Comparison of ENCODE assay signal across 16 cellular contexts in genomic region chr17:48540213-48540612, GRCh38. TPM values are rescaled to one million over a fixed set of nuclear protein-coding genes. Genes with fewer than 3 reads are reported as not detected.
DNase-seq lines count a peak whose midpoint lies in the region; ATAC-seq, FAIRE-seq and TF ChIP-seq lines count a peak whose summit lies in the region.
"Had no signal": no experiment of that assay in that cellular context is flagged by ENCODE, and none has a peak within 500 bp of the region (broad histone marks: within the 10 kb centered on the region; RNA-seq: fewer than 3 reads in every experiment).

No MANE protein-coding gene starts in this region.

- H3K27ac Mint-ChIP-seq in CD4-positive, CD25-positive, alpha-beta regulatory T cell = peak overlapping the region; percentile 55 to 86 (median 64)
- H3K27ac Mint-ChIP-seq in natural killer cell = peak overlapping the region; percentile 41 to 99
- no peak overlapping the region for H3K27ac Mint-ChIP-seq in stimulated activated naive B cell treated with anti-CD40 and anti-IgM and Interleukin-4, amounts not matched to agents 10 μg/mL and 1 μg/mL and 100 μg/mL, for 72 hours

- POLR2A ChIA-PET in endothelial cell of umbilical vein (lab: Charles Lee) = interaction anchor here (1.0 kb wide), 1 partner anchor 252 kb away, joined by 3 read pairs; no protein-coding TSS in a partner anchor

- H2AFZ ChIP-seq in endothelial cell of umbilical vein (ENCODE audit: low read depth, low read length) = no peak overlapping the region

- no peaks in the 10 kb centered on the region for H3K9me1 ChIP-seq in endothelial cell of umbilical vein (replicated peaks; ENCODE audit: control insufficient read depth, extremely low read depth, insufficient read depth, low read length)

- H3K4me1 Mint-ChIP-seq in CD4-positive, CD25-positive, alpha-beta regulatory T cell = peaks cover 4 to 32% (median 9%) of the 10 kb centered on the region in 4 donors
- H3K4me1 Mint-ChIP-seq in natural killer cell = peaks cover 43 to 46% of the 10 kb centered on the region in 2 donors
- H3K4me1 Mint-ChIP-seq in stimulated activated naive B cell treated with anti-CD40 and anti-IgM and Interleukin-4, amounts not matched to agents 10 μg/mL and 1 μg/mL and 100 μg/mL, for 72 hours = peaks cover 21 to 38% of the 10 kb centered on the region in 2 donors

- no TSS peak for BruUV-seq in endothelial cell of umbilical vein (replicated peaks; lab: Mats Ljungman, UMichigan)

- intact Hi-C loops in endothelial cell of umbilical vein (cut with micrococcal nuclease) (no loop called here), natural killer cell (cut with micrococcal nuclease) (no loop called here), posterior vena cava (cut with DNase I) (loop anchor here in 1 of 2 donors (5.0 kb wide), 1 partner anchor 48 kb away; no protein-coding TSS in a partner anchor), body of pancreas (cut with DNase I) (no loop called here)

- peaks cover 35% of the 10 kb centered on the region for H3K79me2 ChIP-seq in endothelial cell of umbilical vein (ENCODE audit: control insufficient read depth, insufficient read depth, low read length)

- no peaks in the 10 kb centered on the region for H3K27me3 ChIP-seq in CD4-positive, CD25-positive, alpha-beta regulatory T cell (ENCODE audit: control insufficient read depth, insufficient read depth, low read length)
- H3K27me3 ChIP-seq in endothelial cell of umbilical vein (ENCODE audit: control insufficient read depth in 2 of 2, insufficient read depth in 2 of 2, low read length in 2 of 2) (no peaks in the 10 kb centered on the region), body of pancreas (peaks cover 0 to 24% of the 10 kb centered on the region in 2 donors)
- H3K27me3 ChIP-seq: colonic mucosa had no signal

- peak overlapping the region; percentile 11 to 75 (median 67) for H3K4me3 Mint-ChIP-seq in CD4-positive, CD25-positive, alpha-beta regulatory T cell
- H3K4me3 Mint-ChIP-seq in natural killer cell = peak overlapping the region; percentile 57
- no peak overlapping the region for H3K4me3 Mint-ChIP-seq in stimulated activated naive B cell treated with anti-CD40 and anti-IgM and Interleukin-4, amounts not matched to agents 10 μg/mL and 1 μg/mL and 100 μg/mL, for 72 hours

- no peak overlapping the region for H3K9ac ChIP-seq in endothelial cell of umbilical vein (replicated peaks; ENCODE audit: extremely low read depth, insufficient read depth, low read length)

- no peak for ATAC-seq in CD4-positive, CD25-positive, alpha-beta regulatory T cell (ENCODE audit: low read depth in 2 of 2)
- ATAC-seq in natural killer cell (no peak), body of pancreas (no peak)
- ATAC-seq in stimulated activated naive B cell treated with anti-CD40 and anti-IgM and Interleukin-4, amounts not matched to agents 10 μg/mL and 1 μg/mL and 100 μg/mL, for 72 hours (replicated peaks) = no peak
- ATAC-seq: GM12878, HepG2 had no signal

- no peaks in the 10 kb centered on the region for H3K9me3 ChIP-seq in CD4-positive, CD25-positive, alpha-beta regulatory T cell (ENCODE audit: control insufficient read depth in 2 of 2, low read length in 2 of 2)
- H3K9me3 ChIP-seq in endothelial cell of umbilical vein (replicated peaks; ENCODE audit: control insufficient read depth, insufficient read depth, low read length) (no peaks in the 10 kb centered on the region), body of pancreas (no peaks in the 10 kb centered on the region)
- H3K9me3 ChIP-seq: colonic mucosa had no signal

- H3K4me3 ChIP-seq in CD4-positive, CD25-positive, alpha-beta regulatory T cell (ENCODE audit: low read depth, low read length) = peak overlapping the region; percentile 80
- no peak overlapping the region for H3K4me3 ChIP-seq in endothelial cell of umbilical vein (replicated peaks in 1 of 3; ENCODE audit: insufficient read depth in 1 of 3, low read depth in 1 of 3, low read length in 3 of 3)
- no peak overlapping the region for H3K4me3 ChIP-seq in body of pancreas
- H3K4me3 ChIP-seq: colonic mucosa, lung had no signal

- dilution Hi-C loops in endothelial cell of umbilical vein (cut with MboI; ENCODE audit: extremely low pct_ligation_motif_present, low sequenced_read_pairs) = no loop called here

- TF ChIP-seq CTCF in endothelial cell of umbilical vein (IDR thresholded peaks at IDR 0.05; ENCODE audit: extremely low read depth in 1 of 2, insufficient read depth in 1 of 2, low read depth in 1 of 2, low read length in 2 of 2) (no peak), natural killer cell (IDR thresholded peaks at IDR 0.05) (no peak), body of pancreas (IDR thresholded peaks at IDR 0.05) (no peak)

- CTCF ChIA-PET in endothelial cell of umbilical vein (lab: Charles Lee) = interaction anchor here (1.1 to 3.9 kb wide), 2 partner anchors 34 to 204 kb away, joined by 3 to 14 read pairs; no protein-coding TSS in a partner anchor

- no peaks in the 10 kb centered on the region for H3K9me3 Mint-ChIP-seq in CD4-positive, CD25-positive, alpha-beta regulatory T cell
- H3K9me3 Mint-ChIP-seq in natural killer cell = no peaks in the 10 kb centered on the region
- H3K9me3 Mint-ChIP-seq in stimulated activated naive B cell treated with anti-CD40 and anti-IgM and Interleukin-4, amounts not matched to agents 10 μg/mL and 1 μg/mL and 100 μg/mL, for 72 hours = no peaks in the 10 kb centered on the region

- peaks cover 42% of the 10 kb centered on the region for H3K27me3 Mint-ChIP-seq in CD4-positive, CD25-positive, alpha-beta regulatory T cell
- H3K27me3 Mint-ChIP-seq in natural killer cell (ENCODE audit: low read depth in 2 of 2) = peaks cover 0 to 24% of the 10 kb centered on the region in 2 donors
- H3K27me3 Mint-ChIP-seq in stimulated activated naive B cell treated with anti-CD40 and anti-IgM and Interleukin-4, amounts not matched to agents 10 μg/mL and 1 μg/mL and 100 μg/mL, for 72 hours = peaks cover 55 to 62% of the 10 kb centered on the region in 2 donors

- 91 to 100% methylated on average over 1 of the region's 1 CpG for WGBS in body of pancreas, 2 donors

- no peaks in the 10 kb centered on the region for H3K36me3 ChIP-seq in CD4-positive, CD25-positive, alpha-beta regulatory T cell (ENCODE audit: control insufficient read depth, insufficient read depth, low read length)
- H3K36me3 ChIP-seq in endothelial cell of umbilical vein (ENCODE audit: control insufficient read depth in 2 of 2, extremely low read depth in 1 of 2, insufficient read depth in 2 of 2, low read length in 2 of 2) (no peaks in the 10 kb centered on the region), body of pancreas (replicated peaks in 1 of 2; ENCODE audit: insufficient read depth in 1 of 2, low read depth in 2 of 2) (no peaks in the 10 kb centered on the region)
- H3K36me3 ChIP-seq: colonic mucosa had no signal

- no peak for TF ChIP-seq POLR2A in H54 (IDR thresholded peaks at IDR 0.05; ENCODE audit: low read depth, low read length)
- no peak for TF ChIP-seq POLR2A in endothelial cell of umbilical vein (IDR thresholded peaks at IDR 0.05; ENCODE audit: low read depth, low read length)
- no peak for TF ChIP-seq POLR2A in body of pancreas (IDR thresholded peaks at IDR 0.05)

- H3K27ac ChIP-seq in CD4-positive, CD25-positive, alpha-beta regulatory T cell (ENCODE audit: insufficient read depth, low read length, poor library complexity, severe bottlenecking) = peak overlapping the region; percentile 86
- H3K27ac ChIP-seq in endothelial cell of umbilical vein (ENCODE audit: insufficient read depth, low read depth, low read length) = no peak overlapping the region
- H3K27ac ChIP-seq in body of pancreas = no peak overlapping the region

- no peak overlapping the region for H3K4me2 ChIP-seq in endothelial cell of umbilical vein (ENCODE audit: insufficient read depth, low read length)

- peaks cover 11% of the 10 kb centered on the region for H3K36me3 Mint-ChIP-seq in CD4-positive, CD25-positive, alpha-beta regulatory T cell
- H3K36me3 Mint-ChIP-seq in natural killer cell = peaks cover 7% of the 10 kb centered on the region
- H3K36me3 Mint-ChIP-seq in stimulated activated naive B cell treated with anti-CD40 and anti-IgM and Interleukin-4, amounts not matched to agents 10 μg/mL and 1 μg/mL and 100 μg/mL, for 72 hours = peaks cover 2 to 7% of the 10 kb centered on the region in 2 donors

- no peaks in the 10 kb centered on the region for H4K20me1 ChIP-seq in endothelial cell of umbilical vein (replicated peaks; ENCODE audit: control insufficient read depth, extremely low read depth, insufficient read depth, low read length)

- no peak for DNase-seq in CD4-positive, CD25-positive, alpha-beta regulatory T cell
- no peak for DNase-seq in H54 (ENCODE audit: insufficient read length, low spot score)
- DNase-seq in endothelial cell of umbilical vein (ENCODE audit: low read depth, low spot score) = no peak
- no peak for DNase-seq in natural killer cell
- DNase-seq in stimulated activated naive B cell treated with anti-CD40 and anti-IgM and Interleukin-4, amounts not matched to agents 10 μg/mL and 1 μg/mL and 100 μg/mL, for 72 hours = no peak
- no peak for DNase-seq in C1 segment of cervical spinal cord (lab: John Stamatoyannopoulos, UW)
- no peak for DNase-seq in posterior vena cava (ENCODE audit: low spot score)
- DNase-seq in body of pancreas = no peak
- DNase-seq: activated CD4-positive, alpha-beta T cell treated with anti-CD3 and anti-CD28 coated beads for 4 hours; activated gamma-delta T cell; colonic mucosa; NCI-H1048 had no signal

- FAIRE-seq in H54 (lab: Jason Lieb, UNC) (peak; percentile 23), endothelial cell of umbilical vein (lab: Jason Lieb, UNC) (peak; percentile 50)
- FAIRE-seq: GM12878, HepG2 had no signal

- peaks cover 25% of the 10 kb centered on the region for H3K4me1 ChIP-seq in CD4-positive, CD25-positive, alpha-beta regulatory T cell (ENCODE audit: control insufficient read depth, insufficient read depth, low read length, poor library complexity, severe bottlenecking)
- H3K4me1 ChIP-seq in endothelial cell of umbilical vein (ENCODE audit: control insufficient read depth, extremely low read depth, insufficient read depth, low read length) (peaks cover 12% of the 10 kb centered on the region), body of pancreas (peaks cover 18% of the 10 kb centered on the region)
- H3K4me1 ChIP-seq: colonic mucosa had no signal

RNA-seq across cellular contexts. Expression of gene HOXB2, which starts 4.7 kb away (rescaled TPM):
- 19.1 TPM for total RNA-seq in CD4-positive, CD25-positive, alpha-beta regulatory T cell
- 10 to 100 TPM; 27.1 to 42.4 (median 32.4) TPM for polyA plus RNA-seq in CD4-positive, CD25-positive, alpha-beta regulatory T cell
- total RNA-seq in endothelial cell of umbilical vein (21.5 and 23.3 TPM in 2 replicates), natural killer cell (10 to 100 TPM; 21.6 to 30.5 (median 24.7) TPM), posterior vena cava (10 to 100 TPM; 18.9 to 22.3 TPM), body of pancreas (10 to 100 TPM; 13.7 to 32.3 TPM)
- polyA plus RNA-seq in endothelial cell of umbilical vein = 14.1 and 16.8 TPM in 2 replicates
- 6.8 and 8.4 TPM in 2 replicates for polyA plus RNA-seq in endothelial cell of umbilical vein (2011; cell fraction: cytosol; rRNA removed)
- 12.1 and 13.9 TPM in 2 replicates for polyA plus RNA-seq in endothelial cell of umbilical vein (2011; cell fraction: nucleus; rRNA removed)
- polyA plus RNA-seq in endothelial cell of umbilical vein (2012) = 12.0 and 12.5 TPM in 2 replicates
- 3.1 and 3.5 TPM in 2 replicates for polyA minus RNA-seq in endothelial cell of umbilical vein
- not detected for polyA minus RNA-seq in endothelial cell of umbilical vein (2011; cell fraction: cytosol; rRNA and poly(A)+ RNA removed)
- 4.9 and 5.0 TPM in 2 replicates for polyA minus RNA-seq in endothelial cell of umbilical vein (2011; cell fraction: nucleus; rRNA and poly(A)+ RNA removed)
- total RNA-seq: HepG2 had no signal
- polyA plus RNA-seq: HepG2 had no signal

RNA-seq across cellular contexts. Expression of gene HOXB1, which starts 9.4 kb away (rescaled TPM):
- not detected for total RNA-seq in CD4-positive, CD25-positive, alpha-beta regulatory T cell
- not detected for polyA plus RNA-seq in CD4-positive, CD25-positive, alpha-beta regulatory T cell
- not detected in 2 replicates for total RNA-seq in endothelial cell of umbilical vein
- polyA plus RNA-seq in endothelial cell of umbilical vein = not detected in 2 replicates
- polyA plus RNA-seq in endothelial cell of umbilical vein (2011; cell fraction: cytosol; rRNA removed) = not detected in 2 replicates
- not detected in 2 replicates for polyA plus RNA-seq in endothelial cell of umbilical vein (2011; cell fraction: nucleus; rRNA removed)
- not detected in 2 replicates for polyA plus RNA-seq in endothelial cell of umbilical vein (2012)
- not detected in 2 replicates for polyA minus RNA-seq in endothelial cell of umbilical vein
- polyA minus RNA-seq in endothelial cell of umbilical vein (2011; cell fraction: cytosol; rRNA and poly(A)+ RNA removed) = not detected
- 0.19 TPM in 1 of 2 replicates, not detected in the other for polyA minus RNA-seq in endothelial cell of umbilical vein (2011; cell fraction: nucleus; rRNA and poly(A)+ RNA removed)
- not detected for total RNA-seq in natural killer cell
- not detected for total RNA-seq in posterior vena cava
- not detected for total RNA-seq in body of pancreas
- total RNA-seq: colonic mucosa, GM12878, HepG2, lung had no signal
- polyA plus RNA-seq: BJ, GM12878, HepG2, lung had no signal

RNA-seq across cellular contexts. Expression of gene HOXB4, which starts 37.9 kb away (rescaled TPM):
- 2.9 TPM for total RNA-seq in CD4-positive, CD25-positive, alpha-beta regulatory T cell
- polyA plus RNA-seq in CD4-positive, CD25-positive, alpha-beta regulatory T cell = under 1 TPM in 2 of 4 donors, not detected in 2; 0.16 to 0.18 TPM
- 11.2 and 13.1 TPM in 2 replicates for total RNA-seq in endothelial cell of umbilical vein
- polyA plus RNA-seq in endothelial cell of umbilical vein = 4.6 and 5.4 TPM in 2 replicates
- 2.5 and 3.3 TPM in 2 replicates for polyA plus RNA-seq in endothelial cell of umbilical vein (2011; cell fraction: cytosol; rRNA removed)
- 13.6 and 14.6 TPM in 2 replicates for polyA plus RNA-seq in endothelial cell of umbilical vein (2011; cell fraction: nucleus; rRNA removed)
- polyA plus RNA-seq in endothelial cell of umbilical vein (2012) = 5.2 and 5.6 TPM in 2 replicates
- polyA minus RNA-seq in endothelial cell of umbilical vein = 3.6 and 4.6 TPM in 2 replicates
- 0.51 TPM for polyA minus RNA-seq in endothelial cell of umbilical vein (2011; cell fraction: cytosol; rRNA and poly(A)+ RNA removed)
- polyA minus RNA-seq in endothelial cell of umbilical vein (2011; cell fraction: nucleus; rRNA and poly(A)+ RNA removed) = 8.2 and 8.8 TPM in 2 replicates
- total RNA-seq in natural killer cell = 1 to 10 TPM; 3.5 to 6.7 (median 5.7) TPM
- 1 to 10 TPM; 5.0 to 6.9 TPM for total RNA-seq in posterior vena cava
- total RNA-seq in body of pancreas = 1 to 10 TPM in 1 of 2 donors, under 1 TPM in 1; 0.26 to 2.3 TPM
- total RNA-seq: HepG2 had no signal
- polyA plus RNA-seq: BJ, HepG2 had no signal

RNA-seq across cellular contexts. Expression of gene HOXB3, which starts 49.8 kb away (rescaled TPM):
- 8.1 TPM for total RNA-seq in CD4-positive, CD25-positive, alpha-beta regulatory T cell
- under 1 TPM in 2 of 4 donors, not detected in 2; 0.05 to 0.16 TPM for polyA plus RNA-seq in CD4-positive, CD25-positive, alpha-beta regulatory T cell
- total RNA-seq in endothelial cell of umbilical vein (45.0 and 56.6 TPM in 2 replicates), natural killer cell (10 to 100 TPM in 2 of 3 donors, 1 to 10 TPM in 1; 7.9 to 15.6 (median 15.3) TPM), posterior vena cava (10 to 100 TPM; 16.0 to 23.6 TPM), body of pancreas (1 to 10 TPM in 1 of 2 donors, not detected in 1; 2.9 TPM)
- polyA plus RNA-seq in endothelial cell of umbilical vein = 29.6 and 33.0 TPM in 2 replicates
- polyA plus RNA-seq in endothelial cell of umbilical vein (2011; cell fraction: cytosol; rRNA removed) = 7.9 and 11.6 TPM in 2 replicates
- 81.4 and 85.1 TPM in 2 replicates for polyA plus RNA-seq in endothelial cell of umbilical vein (2011; cell fraction: nucleus; rRNA removed)
- polyA plus RNA-seq in endothelial cell of umbilical vein (2012) = 19.0 and 19.8 TPM in 2 replicates
- polyA minus RNA-seq in endothelial cell of umbilical vein = 7.7 and 13.3 TPM in 2 replicates
- 1.3 TPM for polyA minus RNA-seq in endothelial cell of umbilical vein (2011; cell fraction: cytosol; rRNA and poly(A)+ RNA removed)
- 18.1 and 32.3 TPM in 2 replicates for polyA minus RNA-seq in endothelial cell of umbilical vein (2011; cell fraction: nucleus; rRNA and poly(A)+ RNA removed)
- total RNA-seq: HepG2 had no signal
- polyA plus RNA-seq: BJ, HepG2 had no signal

RNA-seq across cellular contexts. Expression of gene HOXB5, which starts 53.4 kb away (rescaled TPM):
- total RNA-seq in CD4-positive, CD25-positive, alpha-beta regulatory T cell = not detected
- not detected for polyA plus RNA-seq in CD4-positive, CD25-positive, alpha-beta regulatory T cell
- total RNA-seq in endothelial cell of umbilical vein (7.3 and 8.5 TPM in 2 replicates), natural killer cell (not detected), posterior vena cava (1 to 10 TPM; 1.1 to 2.8 TPM), body of pancreas (under 1 TPM in 1 of 2 donors, not detected in 1; 0.99 TPM)
- 2.0 and 2.6 TPM in 2 replicates for polyA plus RNA-seq in endothelial cell of umbilical vein
- 1.0 and 1.1 TPM in 2 replicates for polyA plus RNA-seq in endothelial cell of umbilical vein (2011; cell fraction: cytosol; rRNA removed)
- polyA plus RNA-seq in endothelial cell of umbilical vein (2011; cell fraction: nucleus; rRNA removed) = 13.1 and 13.2 TPM in 2 replicates
- polyA plus RNA-seq in endothelial cell of umbilical vein (2012) = 3.3 and 3.5 TPM in 2 replicates
- polyA minus RNA-seq in endothelial cell of umbilical vein = 0.57 and 0.58 TPM in 2 replicates
- 0.82 TPM for polyA minus RNA-seq in endothelial cell of umbilical vein (2011; cell fraction: cytosol; rRNA and poly(A)+ RNA removed)
- 2.5 and 2.6 TPM in 2 replicates for polyA minus RNA-seq in endothelial cell of umbilical vein (2011; cell fraction: nucleus; rRNA and poly(A)+ RNA removed)
- total RNA-seq: GM12878, HepG2 had no signal
- polyA plus RNA-seq: BJ, GM12878, HepG2 had no signal

Comparison
In these comparisons a context has a peak if more than half of its experiments do, and no peak if none do; other contexts are left out.
1. H3K4me3 Mint-ChIP-seq: peak in CD4-positive, CD25-positive, alpha-beta regulatory T cell (4 of 4) and natural killer cell (single experiment); none in stimulated activated naive B cell treated with anti-CD40 and anti-IgM and Interleukin-4, amounts not matched to agents 10 μg/mL and 1 μg/mL and 100 μg/mL, for 72 hours (0 of 2).